In genomic region chr10:74305730-74306129, GRCh38 we compare ENCODE assay signal across 18 cellular contexts.
A peak's percentile ranks its signal among the peaks of the same experiment; 100 is the strongest.
DNase-seq lines count a peak whose midpoint lies in the region; ATAC-seq, FAIRE-seq and TF ChIP-seq lines count a peak whose summit lies in the region.
"Had no signal": no experiment of that assay in that cellular context is flagged by ENCODE, and none has a peak within 500 bp of the region (broad histone marks: within the 10 kb centered on the region; RNA-seq: fewer than 3 reads in every experiment).

No MANE protein-coding gene starts in this region.

- H3K79me2 ChIP-seq in GM12878 (ENCODE audit: control insufficient read depth, insufficient read depth, low read length) = peaks cover 4% of the 10 kb centered on the region
- H3K79me2 ChIP-seq in smooth muscle cell (ENCODE audit: low read depth) = peaks cover 6% of the 10 kb centered on the region

- H3K9ac ChIP-seq in GM12878 (ENCODE audit: control insufficient read depth, insufficient read depth, low read length) = no peak overlapping the region
- no peak overlapping the region for H3K9ac ChIP-seq in smooth muscle cell (ENCODE audit: low read depth)
- H3K9ac ChIP-seq: GM23248 had no signal

- TF ChIP-seq EP300 in GM12878 (IDR thresholded peaks at IDR 0.05; ENCODE audit: borderline replicate concordance in 1 of 2, control insufficient read depth in 1 of 2, low read depth in 2 of 2, low read length in 2 of 2) (no peak), stomach (IDR thresholded peaks at IDR 0.05) (no peak)

- H3K36me3 ChIP-seq in GM12878 (ENCODE audit: control insufficient read depth in 2 of 2, insufficient read depth in 2 of 2, low read length in 1 of 2) (no peaks in the 10 kb centered on the region; a peak in 1 of 4 replicates), smooth muscle cell (ENCODE audit: low read depth) (no peaks in the 10 kb centered on the region), stomach (no peaks in the 10 kb centered on the region)

- peaks cover 3% of the 10 kb centered on the region for H3F3A ChIP-seq in smooth muscle cell (ENCODE audit: low read depth)

- no peaks in the 10 kb centered on the region for H3K9me3 ChIP-seq in GM12878 (replicated peaks; ENCODE audit: control insufficient read depth, insufficient read depth, low read length)
- H3K9me3 ChIP-seq in smooth muscle cell (replicated peaks; ENCODE audit: low read depth) = no peaks in the 10 kb centered on the region
- no peaks in the 10 kb centered on the region for H3K9me3 ChIP-seq in stomach
- H3K9me3 ChIP-seq: A549 had no signal

- RAD21 ChIA-PET in GM12878 (lab: Charles Lee; ENCODE audit: unreplicated experiment) = interaction anchor here (1.1 kb wide), 1 partner anchor 374 kb away, joined by 3 read pairs; no protein-coding TSS in a partner anchor

- no peak for TF ChIP-seq RAD21 in GM12878 (IDR thresholded peaks at IDR 0.05; ENCODE audit: insufficient read depth, low read depth, low read length)

- peak; percentile 36 for FAIRE-seq in G401.6 (lab: Jason Lieb, UNC)
- FAIRE-seq in H54 (lab: Jason Lieb, UNC) = peak; percentile 6
- FAIRE-seq in GM12878 (lab: Jason Lieb, UNC) = peak; percentile 23
- FAIRE-seq: A549 had no signal

- H4K20me1 ChIP-seq in GM12878 (ENCODE audit: control insufficient read depth, insufficient read depth) (no peaks in the 10 kb centered on the region), smooth muscle cell (ENCODE audit: low read depth) (peaks cover 23% of the 10 kb centered on the region)

- H3K4me2 ChIP-seq in GM12878 (ENCODE audit: control insufficient read depth, insufficient read depth) = no peak overlapping the region
- H3K4me2 ChIP-seq in smooth muscle cell = no peak overlapping the region
- H3K4me2 ChIP-seq: A549 had no signal

- CTCF ChIA-PET in GM12878 (lab: Yijun Ruan, JAX) = interaction anchor here (1.0 to 1.7 kb wide), 4 partner anchors 12 to 34 kb away, joined by 3 to 5 read pairs (median 4); no protein-coding TSS in a partner anchor
- CTCF ChIA-PET in HEK293T (lab: Yijun Ruan, JAX) = no interaction called here

- H3K27me3 ChIP-seq in GM12878 (replicated peaks in 1 of 2; ENCODE audit: control insufficient read depth in 2 of 2, insufficient read depth in 2 of 2, low read length in 1 of 2) (no peaks in the 10 kb centered on the region), smooth muscle cell (ENCODE audit: low read depth) (no peaks in the 10 kb centered on the region), stomach (no peaks in the 10 kb centered on the region)

- DNase-seq in H54 (ENCODE audit: insufficient read length, low spot score) (no peak), GM12878 (ENCODE audit: low read depth, low spot score) (no peak), smooth muscle cell (lab: John Stamatoyannopoulos, UW; ENCODE audit: unreplicated experiment) (no peak), stomach (no peak), HEK293T (ENCODE audit: extremely low spot score) (no peak), NCI-H1105 (lab: John Stamatoyannopoulos, UW) (no peak)
- DNase-seq: 8988T; C1 segment of cervical spinal cord; Calu3; CD4-positive, alpha-beta memory T cell; COR-L47; DMS53; DMS79 treated with DMSO at 0.1 percent for 48 hours; GM23248; HCEC 1CT; HFFc6 had no signal

- WGBS in GM12878 (ENCODE audit: insufficient coverage, insufficient replicate concordance, low lambda C conversion rate, missing lambda C conversion rate) = 60% methylated on average over 3 of the region's 3 CpGs
- WGBS in smooth muscle cell (ENCODE audit: low lambda C conversion rate) = 94% methylated on average over 3 of the region's 3 CpGs
- WGBS in stomach, 5 donors = 89 to 96% (median 94%) methylated on average over 3 of the region's 3 CpGs

- TF ChIP-seq POLR2A in H54 (IDR thresholded peaks at IDR 0.05; ENCODE audit: low read depth, low read length) (no peak), GM12878 (IDR thresholded peaks at IDR 0.05; ENCODE audit: low read depth, low read length) (no peak), stomach (IDR thresholded peaks at IDR 0.05) (no peak)

- H2AFZ ChIP-seq in GM12878 (ENCODE audit: control insufficient read depth, low read depth, low read length) = no peak overlapping the region
- no peak overlapping the region for H2AFZ ChIP-seq in smooth muscle cell (ENCODE audit: low read depth)
- H2AFZ ChIP-seq: GM23248 had no signal

- H3K4me3 ChIP-seq in GM12878 = no peak overlapping the region
- H3K4me3 ChIP-seq in smooth muscle cell = no peak overlapping the region
- no peak overlapping the region for H3K4me3 ChIP-seq in stomach
- H3K4me3 ChIP-seq: A549, GM23248 had no signal

- H3K27ac ChIP-seq in GM12878 (ENCODE audit: control insufficient read depth, insufficient read depth) (no peak overlapping the region), smooth muscle cell (ENCODE audit: low read depth) (peak overlapping the region; percentile 23), stomach (no peak overlapping the region)
- H3K27ac ChIP-seq: A549, GM23248 had no signal

- POLR2A ChIA-PET in GM12878 (lab: Charles Lee) = no interaction called here
- POLR2A ChIA-PET in HEK293T (lab: Yijun Ruan, JAX) = no interaction called here

- in situ Hi-C loops in GM12878 (cut with MboI) = no loop called here

- intact Hi-C loops in GM12878 (cut with micrococcal nuclease; ENCODE audit: unreplicated experiment) (no loop called here), stomach (cut with DNase I; ENCODE audit: low total_unique reads) (no loop called here)

- BruUV-seq in GM12878 (replicated peaks; lab: Mats Ljungman, UMichigan) = no TSS peak

- TF ChIP-seq CTCF in GM12878 (IDR thresholded peaks at IDR 0.05 in 2 of 3, conservative IDR thresholded peaks at IDR 0.05 in 1 of 3; ENCODE audit: control insufficient read depth in 2 of 3, extremely low read depth in 1 of 3, insufficient read depth in 1 of 3, low read depth in 3 of 3, low read length in 3 of 3) = no peak
- no peak for TF ChIP-seq CTCF in smooth muscle cell (IDR thresholded peaks at IDR 0.05; ENCODE audit: borderline replicate concordance, insufficient read depth, poor library complexity, severe bottlenecking)
- TF ChIP-seq CTCF in stomach (IDR thresholded peaks at IDR 0.05) = no peak

- SMC1A ChIA-PET in GM12878 (lab: Charles Lee; ENCODE audit: uncharacterized antibody, unreplicated experiment) = interaction anchor here (0.8 to 1.7 kb wide), 3 partner anchors 10 to 830 kb away, joined by 3 read pairs; no protein-coding TSS in a partner anchor

- ATAC-seq in GM12878 = no peak
- ATAC-seq: A549 had no signal

- H3K4me1 ChIP-seq in GM12878 (ENCODE audit: control insufficient read depth, insufficient read depth, low read length) (peaks cover 22% of the 10 kb centered on the region), smooth muscle cell (ENCODE audit: low read depth) (peaks cover 5% of the 10 kb centered on the region), stomach (peaks cover 0 to 8% (median 0%) of the 10 kb centered on the region in 4 donors)
- H3K4me1 ChIP-seq: A549 had no signal

TF ChIP-seq in GM12878, 131 proteins besides CTCF, POLR2A, EP300 and RAD21:
- TF ChIP-seq RELA (IDR thresholded peaks at IDR 0.05; ENCODE audit: borderline replicate concordance, partially characterized antibody) (no peak), RAD51 (IDR thresholded peaks at IDR 0.05) (no peak), SIN3A (IDR thresholded peaks at IDR 0.05; ENCODE audit: low read depth, low read length) (no peak)

TF ChIP-seq in HEK293T, 16 proteins besides CTCF, POLR2A, EP300 and RAD21:
- TF ChIP-seq SP1 (IDR thresholded peaks at IDR 0.05) (no peak), LEF1 (IDR thresholded peaks at IDR 0.05; ENCODE audit: borderline replicate concordance) (no peak), HDGF (IDR thresholded peaks at IDR 0.05; ENCODE audit: borderline replicate concordance) (no peak), CTBP1 (IDR thresholded peaks at IDR 0.05; ENCODE audit: borderline replicate concordance) (no peak), L3MBTL2 (conservative IDR thresholded peaks at IDR 0.05) (no peak), FOXK2 (IDR thresholded peaks at IDR 0.05) (no peak), BHLHE40 (IDR thresholded peaks at IDR 0.05; ENCODE audit: borderline replicate concordance) (no peak), FOXM1 (IDR thresholded peaks at IDR 0.05; ENCODE audit: borderline replicate concordance) (no peak), FOXA1 (IDR thresholded peaks at IDR 0.05) (no peak), ZNF384 (IDR thresholded peaks at IDR 0.05) (no peak), TARDBP (IDR thresholded peaks at IDR 0.05) (no peak), SUZ12 (IDR thresholded peaks at IDR 0.05) (no peak), PKNOX1 (IDR thresholded peaks at IDR 0.05) (no peak), NFRKB (IDR thresholded peaks at IDR 0.05) (no peak)
